In the genomic region with DNA sequence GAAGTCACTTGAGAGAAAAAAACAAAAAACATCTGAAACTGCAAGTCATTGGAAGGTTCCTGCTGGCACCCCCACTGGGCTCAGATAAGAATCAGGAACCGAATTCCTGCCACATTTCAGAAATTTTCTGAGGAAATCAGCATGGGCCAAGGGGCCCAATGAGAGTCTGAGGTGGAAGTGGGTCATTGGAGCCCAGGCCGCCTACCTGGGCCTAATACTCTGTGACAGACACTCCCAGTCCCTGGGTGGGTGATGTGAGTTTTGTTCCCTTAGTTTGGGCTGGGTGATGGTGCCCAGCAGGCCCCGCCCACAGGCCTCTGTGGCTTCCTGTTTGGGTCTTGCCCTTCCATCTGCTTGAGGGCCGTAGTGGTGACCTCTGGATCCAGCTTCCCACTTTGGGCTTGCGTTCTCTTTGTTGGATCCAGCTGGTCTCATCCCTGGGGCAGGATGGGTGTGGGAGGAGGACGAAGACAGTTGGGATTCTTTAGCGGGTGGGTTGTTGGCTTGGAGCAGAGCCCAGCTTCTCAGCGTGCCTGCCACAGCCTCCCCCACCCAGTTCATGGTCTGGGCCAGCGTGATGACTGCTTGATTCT, we compare ENCODE assay signal across 1 cellular context.
TF ChIP-seq lines count a peak whose summit lies in the region.

No MANE protein-coding gene starts in this region.

TF ChIP-seq in K562, 482 proteins besides CTCF, POLR2A, EP300 and RAD21 (continued from another document and continues in another):
- TF ChIP-seq, protein P1, sequence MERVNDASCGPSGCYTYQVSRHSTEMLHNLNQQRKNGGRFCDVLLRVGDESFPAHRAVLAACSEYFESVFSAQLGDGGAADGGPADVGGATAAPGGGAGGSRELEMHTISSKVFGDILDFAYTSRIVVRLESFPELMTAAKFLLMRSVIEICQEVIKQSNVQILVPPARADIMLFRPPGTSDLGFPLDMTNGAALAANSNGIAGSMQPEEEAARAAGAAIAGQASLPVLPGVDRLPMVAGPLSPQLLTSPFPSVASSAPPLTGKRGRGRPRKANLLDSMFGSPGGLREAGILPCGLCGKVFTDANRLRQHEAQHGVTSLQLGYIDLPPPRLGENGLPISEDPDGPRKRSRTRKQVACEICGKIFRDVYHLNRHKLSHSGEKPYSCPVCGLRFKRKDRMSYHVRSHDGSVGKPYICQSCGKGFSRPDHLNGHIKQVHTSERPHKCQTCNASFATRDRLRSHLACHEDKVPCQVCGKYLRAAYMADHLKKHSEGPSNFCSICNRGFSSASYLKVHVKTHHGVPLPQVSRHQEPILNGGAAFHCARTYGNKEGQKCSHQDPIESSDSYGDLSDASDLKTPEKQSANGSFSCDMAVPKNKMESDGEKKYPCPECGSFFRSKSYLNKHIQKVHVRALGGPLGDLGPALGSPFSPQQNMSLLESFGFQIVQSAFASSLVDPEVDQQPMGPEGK (CRISPR knock-in tag; IDR thresholded peaks at IDR 0.05; ENCODE audit: borderline replicate concordance) = no peak
- TF ChIP-seq SREBF2 (CRISPR knock-in tag; IDR thresholded peaks at IDR 0.05) (no peak), ZNF778 (CRISPR knock-in tag; IDR thresholded peaks at IDR 0.05) (no peak), ZNF124 (CRISPR knock-in tag; IDR thresholded peaks at IDR 0.05) (no peak), MCM7 (IDR thresholded peaks at IDR 0.05) (no peak), MTF1 (CRISPR knock-in tag; IDR thresholded peaks at IDR 0.05; ENCODE audit: borderline replicate concordance) (no peak), E2F3 (CRISPR knock-in tag; IDR thresholded peaks at IDR 0.05) (0 out of 2 replicates have a peak, but pooled peaks have one; percentile 4), ZNF785 (CRISPR knock-in tag; IDR thresholded peaks at IDR 0.05) (no peak), ZNF232 (CRISPR knock-in tag; IDR thresholded peaks at IDR 0.05) (no peak), GABPB1 (CRISPR knock-in tag; IDR thresholded peaks at IDR 0.05) (0 out of 2 replicates have a peak, but pooled peaks have one; percentile 18), NR1H2 (CRISPR knock-in tag; IDR thresholded peaks at IDR 0.05) (no peak), ZNF586 (CRISPR knock-in tag; conservative IDR thresholded peaks at IDR 0.05) (no peak), KLF13 (tag; IDR thresholded peaks at IDR 0.05; ENCODE audit: borderline replicate concordance, low read depth) (no peak), C11orf30 (IDR thresholded peaks at IDR 0.05; ENCODE audit: low read depth) (peak; percentile 72; the same call in 1 of the 2 replicates), NFE2 (IDR thresholded peaks at IDR 0.05; ENCODE audit: low read depth) (peak; percentile 74), ZNF23 (CRISPR knock-in tag; IDR thresholded peaks at IDR 0.05) (no peak), PRMT5 (CRISPR knock-in tag; IDR thresholded peaks at IDR 0.05) (no peak), FIP1L1 (IDR thresholded peaks at IDR 0.05; ENCODE audit: low read depth, low read length, poor library complexity, severe bottlenecking) (no peak), PCBP2 (IDR thresholded peaks at IDR 0.05; ENCODE audit: low read depth, low read length, poor library complexity, severe bottlenecking) (no peak), CHD1 (IDR thresholded peaks at IDR 0.05; ENCODE audit: low read length) (no peak), MAFG (tag; conservative IDR thresholded peaks at IDR 0.05) (peak; percentile 81), CBX8 (IDR thresholded peaks at IDR 0.05; ENCODE audit: borderline replicate concordance, extremely low read depth, low read depth, low read length, poor library complexity, severe bottlenecking) (no peak), HOXB6 (CRISPR knock-in tag; IDR thresholded peaks at IDR 0.05; ENCODE audit: borderline replicate concordance) (no peak), ZNF589 (CRISPR knock-in tag; IDR thresholded peaks at IDR 0.05; ENCODE audit: low read depth) (no peak), ZNF175 (CRISPR knock-in tag; IDR thresholded peaks at IDR 0.05; ENCODE audit: low read depth) (peak; percentile 48; the same call in 1 of the 2 replicates), ZNF583 (CRISPR knock-in tag; IDR thresholded peaks at IDR 0.05) (no peak), ZBTB17 (CRISPR knock-in tag; IDR thresholded peaks at IDR 0.05) (no peak), ZNF75A (CRISPR knock-in tag; IDR thresholded peaks at IDR 0.05) (no peak), NR2C2 (CRISPR knock-in tag; IDR thresholded peaks at IDR 0.05) (no peak), NR2C2 (tag; IDR thresholded peaks at IDR 0.05) (peak; percentile 30; the same call in 1 of the 2 replicates), RBM15 (IDR thresholded peaks at IDR 0.05; ENCODE audit: insufficient read depth, low read length) (no peak), GATAD2B (IDR thresholded peaks at IDR 0.05; ENCODE audit: borderline replicate concordance) (no peak), CREM (IDR thresholded peaks at IDR 0.05; ENCODE audit: low read depth) (no peak), L3MBTL2 (IDR thresholded peaks at IDR 0.05) (peak; percentile 31; the same call in 1 of the 2 replicates), POLR2B (IDR thresholded peaks at IDR 0.05; ENCODE audit: low read depth, partially characterized antibody) (no peak), NFE2L1 (tag; IDR thresholded peaks at IDR 0.05; ENCODE audit: borderline replicate concordance, low read depth) (peak; percentile 58; the same call in 1 of the 2 replicates), ZFP1 (CRISPR knock-in tag; IDR thresholded peaks at IDR 0.05) (no peak), FOXK1 (CRISPR knock-in tag; IDR thresholded peaks at IDR 0.05; ENCODE audit: borderline replicate concordance) (no peak), PHF21A (IDR thresholded peaks at IDR 0.05; ENCODE audit: borderline replicate concordance, low read depth) (no peak)
- TF ChIP-seq, protein P2, sequence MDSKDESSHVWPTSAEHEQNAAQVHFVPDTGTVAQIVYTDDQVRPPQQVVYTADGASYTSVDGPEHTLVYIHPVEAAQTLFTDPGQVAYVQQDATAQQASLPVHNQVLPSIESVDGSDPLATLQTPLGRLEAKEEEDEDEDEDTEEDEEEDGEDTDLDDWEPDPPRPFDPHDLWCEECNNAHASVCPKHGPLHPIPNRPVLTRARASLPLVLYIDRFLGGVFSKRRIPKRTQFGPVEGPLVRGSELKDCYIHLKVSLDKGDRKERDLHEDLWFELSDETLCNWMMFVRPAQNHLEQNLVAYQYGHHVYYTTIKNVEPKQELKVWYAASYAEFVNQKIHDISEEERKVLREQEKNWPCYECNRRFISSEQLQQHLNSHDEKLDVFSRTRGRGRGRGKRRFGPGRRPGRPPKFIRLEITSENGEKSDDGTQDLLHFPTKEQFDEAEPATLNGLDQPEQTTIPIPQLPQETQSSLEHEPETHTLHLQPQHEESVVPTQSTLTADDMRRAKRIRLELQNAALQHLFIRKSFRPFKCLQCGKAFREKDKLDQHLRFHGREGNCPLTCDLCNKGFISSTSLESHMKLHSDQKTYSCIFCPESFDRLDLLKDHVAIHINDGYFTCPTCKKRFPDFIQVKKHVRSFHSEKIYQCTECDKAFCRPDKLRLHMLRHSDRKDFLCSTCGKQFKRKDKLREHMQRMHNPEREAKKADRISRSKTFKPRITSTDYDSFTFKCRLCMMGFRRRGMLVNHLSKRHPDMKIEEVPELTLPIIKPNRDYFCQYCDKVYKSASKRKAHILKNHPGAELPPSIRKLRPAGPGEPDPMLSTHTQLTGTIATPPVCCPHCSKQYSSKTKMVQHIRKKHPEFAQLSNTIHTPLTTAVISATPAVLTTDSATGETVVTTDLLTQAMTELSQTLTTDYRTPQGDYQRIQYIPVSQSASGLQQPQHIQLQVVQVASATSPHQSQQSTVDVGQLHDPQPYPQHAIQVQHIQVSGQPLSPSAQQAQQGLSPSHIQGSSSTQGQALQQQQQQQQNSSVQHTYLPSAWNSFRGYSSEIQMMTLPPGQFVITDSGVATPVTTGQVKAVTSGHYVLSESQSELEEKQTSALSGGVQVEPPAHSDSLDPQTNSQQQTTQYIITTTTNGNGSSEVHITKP (IDR thresholded peaks at IDR 0.05; ENCODE audit: partially characterized antibody) = peak; percentile 95
- TF ChIP-seq, protein P3, sequence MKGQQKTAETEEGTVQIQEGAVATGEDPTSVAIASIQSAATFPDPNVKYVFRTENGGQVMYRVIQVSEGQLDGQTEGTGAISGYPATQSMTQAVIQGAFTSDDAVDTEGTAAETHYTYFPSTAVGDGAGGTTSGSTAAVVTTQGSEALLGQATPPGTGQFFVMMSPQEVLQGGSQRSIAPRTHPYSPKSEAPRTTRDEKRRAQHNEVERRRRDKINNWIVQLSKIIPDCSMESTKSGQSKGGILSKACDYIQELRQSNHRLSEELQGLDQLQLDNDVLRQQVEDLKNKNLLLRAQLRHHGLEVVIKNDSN (CRISPR knock-in tag; IDR thresholded peaks at IDR 0.05) = no peak
- TF ChIP-seq, protein P4, sequence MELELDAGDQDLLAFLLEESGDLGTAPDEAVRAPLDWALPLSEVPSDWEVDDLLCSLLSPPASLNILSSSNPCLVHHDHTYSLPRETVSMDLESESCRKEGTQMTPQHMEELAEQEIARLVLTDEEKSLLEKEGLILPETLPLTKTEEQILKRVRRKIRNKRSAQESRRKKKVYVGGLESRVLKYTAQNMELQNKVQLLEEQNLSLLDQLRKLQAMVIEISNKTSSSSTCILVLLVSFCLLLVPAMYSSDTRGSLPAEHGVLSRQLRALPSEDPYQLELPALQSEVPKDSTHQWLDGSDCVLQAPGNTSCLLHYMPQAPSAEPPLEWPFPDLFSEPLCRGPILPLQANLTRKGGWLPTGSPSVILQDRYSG (tag; conservative IDR thresholded peaks at IDR 0.05; ENCODE audit: low read depth) = no peak
- TF ChIP-seq, protein P5, sequence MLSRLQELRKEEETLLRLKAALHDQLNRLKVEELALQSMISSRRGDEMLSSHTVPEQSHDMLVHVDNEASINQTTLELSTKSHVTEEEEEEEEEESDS (CRISPR knock-in tag; IDR thresholded peaks at IDR 0.05) = no peak
- TF ChIP-seq, protein P6, sequence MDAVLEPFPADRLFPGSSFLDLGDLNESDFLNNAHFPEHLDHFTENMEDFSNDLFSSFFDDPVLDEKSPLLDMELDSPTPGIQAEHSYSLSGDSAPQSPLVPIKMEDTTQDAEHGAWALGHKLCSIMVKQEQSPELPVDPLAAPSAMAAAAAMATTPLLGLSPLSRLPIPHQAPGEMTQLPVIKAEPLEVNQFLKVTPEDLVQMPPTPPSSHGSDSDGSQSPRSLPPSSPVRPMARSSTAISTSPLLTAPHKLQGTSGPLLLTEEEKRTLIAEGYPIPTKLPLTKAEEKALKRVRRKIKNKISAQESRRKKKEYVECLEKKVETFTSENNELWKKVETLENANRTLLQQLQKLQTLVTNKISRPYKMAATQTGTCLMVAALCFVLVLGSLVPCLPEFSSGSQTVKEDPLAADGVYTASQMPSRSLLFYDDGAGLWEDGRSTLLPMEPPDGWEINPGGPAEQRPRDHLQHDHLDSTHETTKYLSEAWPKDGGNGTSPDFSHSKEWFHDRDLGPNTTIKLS (IDR thresholded peaks at IDR 0.05; ENCODE audit: borderline replicate concordance, low read depth) = no peak
- TF ChIP-seq, protein P7, sequence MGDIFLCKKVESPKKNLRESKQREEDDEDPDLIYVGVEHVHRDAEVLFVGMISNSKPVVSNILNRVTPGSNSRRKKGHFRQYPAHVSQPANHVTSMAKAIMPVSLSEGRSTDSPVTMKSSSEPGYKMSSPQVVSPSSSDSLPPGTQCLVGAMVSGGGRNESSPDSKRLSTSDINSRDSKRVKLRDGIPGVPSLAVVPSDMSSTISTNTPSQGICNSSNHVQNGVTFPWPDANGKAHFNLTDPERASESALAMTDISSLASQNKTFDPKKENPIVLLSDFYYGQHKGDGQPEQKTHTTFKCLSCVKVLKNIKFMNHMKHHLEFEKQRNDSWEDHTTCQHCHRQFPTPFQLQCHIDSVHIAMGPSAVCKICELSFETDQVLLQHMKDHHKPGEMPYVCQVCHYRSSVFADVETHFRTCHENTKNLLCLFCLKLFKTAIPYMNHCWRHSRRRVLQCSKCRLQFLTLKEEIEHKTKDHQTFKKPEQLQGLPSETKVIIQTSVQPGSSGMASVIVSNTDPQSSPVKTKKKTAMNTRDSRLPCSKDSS (IDR thresholded peaks at IDR 0.05; ENCODE audit: low read depth, partially characterized antibody) = no peak
- TF ChIP-seq, protein P8, sequence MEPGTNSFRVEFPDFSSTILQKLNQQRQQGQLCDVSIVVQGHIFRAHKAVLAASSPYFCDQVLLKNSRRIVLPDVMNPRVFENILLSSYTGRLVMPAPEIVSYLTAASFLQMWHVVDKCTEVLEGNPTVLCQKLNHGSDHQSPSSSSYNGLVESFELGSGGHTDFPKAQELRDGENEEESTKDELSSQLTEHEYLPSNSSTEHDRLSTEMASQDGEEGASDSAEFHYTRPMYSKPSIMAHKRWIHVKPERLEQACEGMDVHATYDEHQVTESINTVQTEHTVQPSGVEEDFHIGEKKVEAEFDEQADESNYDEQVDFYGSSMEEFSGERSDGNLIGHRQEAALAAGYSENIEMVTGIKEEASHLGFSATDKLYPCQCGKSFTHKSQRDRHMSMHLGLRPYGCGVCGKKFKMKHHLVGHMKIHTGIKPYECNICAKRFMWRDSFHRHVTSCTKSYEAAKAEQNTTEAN (CRISPR knock-in tag; IDR thresholded peaks at IDR 0.05) = no peak
- TF ChIP-seq, protein P9, sequence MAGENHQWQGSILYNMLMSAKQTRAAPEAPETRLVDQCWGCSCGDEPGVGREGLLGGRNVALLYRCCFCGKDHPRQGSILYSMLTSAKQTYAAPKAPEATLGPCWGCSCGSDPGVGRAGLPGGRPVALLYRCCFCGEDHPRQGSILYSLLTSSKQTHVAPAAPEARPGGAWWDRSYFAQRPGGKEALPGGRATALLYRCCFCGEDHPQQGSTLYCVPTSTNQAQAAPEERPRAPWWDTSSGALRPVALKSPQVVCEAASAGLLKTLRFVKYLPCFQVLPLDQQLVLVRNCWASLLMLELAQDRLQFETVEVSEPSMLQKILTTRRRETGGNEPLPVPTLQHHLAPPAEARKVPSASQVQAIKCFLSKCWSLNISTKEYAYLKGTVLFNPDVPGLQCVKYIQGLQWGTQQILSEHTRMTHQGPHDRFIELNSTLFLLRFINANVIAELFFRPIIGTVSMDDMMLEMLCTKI (IDR thresholded peaks at IDR 0.05; ENCODE audit: partially characterized antibody) = no peak
- TF ChIP-seq, protein P10, sequence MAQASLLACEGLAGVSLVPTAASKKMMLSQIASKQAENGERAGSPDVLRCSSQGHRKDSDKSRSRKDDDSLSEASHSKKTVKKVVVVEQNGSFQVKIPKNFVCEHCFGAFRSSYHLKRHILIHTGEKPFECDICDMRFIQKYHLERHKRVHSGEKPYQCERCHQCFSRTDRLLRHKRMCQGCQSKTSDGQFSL (CRISPR knock-in tag; IDR thresholded peaks at IDR 0.05) = no peak
- TF ChIP-seq, protein P10 (tag; IDR thresholded peaks at IDR 0.05) = peak in 1 of 2 experiments; percentile 74; a peak in 2 of 4 replicates
- TF ChIP-seq, protein P11, sequence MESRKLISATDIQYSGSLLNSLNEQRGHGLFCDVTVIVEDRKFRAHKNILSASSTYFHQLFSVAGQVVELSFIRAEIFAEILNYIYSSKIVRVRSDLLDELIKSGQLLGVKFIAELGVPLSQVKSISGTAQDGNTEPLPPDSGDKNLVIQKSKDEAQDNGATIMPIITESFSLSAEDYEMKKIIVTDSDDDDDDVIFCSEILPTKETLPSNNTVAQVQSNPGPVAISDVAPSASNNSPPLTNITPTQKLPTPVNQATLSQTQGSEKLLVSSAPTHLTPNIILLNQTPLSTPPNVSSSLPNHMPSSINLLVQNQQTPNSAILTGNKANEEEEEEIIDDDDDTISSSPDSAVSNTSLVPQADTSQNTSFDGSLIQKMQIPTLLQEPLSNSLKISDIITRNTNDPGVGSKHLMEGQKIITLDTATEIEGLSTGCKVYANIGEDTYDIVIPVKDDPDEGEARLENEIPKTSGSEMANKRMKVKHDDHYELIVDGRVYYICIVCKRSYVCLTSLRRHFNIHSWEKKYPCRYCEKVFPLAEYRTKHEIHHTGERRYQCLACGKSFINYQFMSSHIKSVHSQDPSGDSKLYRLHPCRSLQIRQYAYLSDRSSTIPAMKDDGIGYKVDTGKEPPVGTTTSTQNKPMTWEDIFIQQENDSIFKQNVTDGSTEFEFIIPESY (CRISPR knock-in tag; IDR thresholded peaks at IDR 0.05) = no peak
